Comparison of ENCODE assay signal across 22 cellular contexts in genomic region chr1:44332505-44332904, GRCh38.
"Had no signal": no experiment of that assay in that cellular context is flagged by ENCODE, and none has a peak within 500 bp of the region (broad histone marks: within the 10 kb centered on the region; RNA-seq: fewer than 3 reads in every experiment).

No MANE protein-coding gene starts in this region.

- H3K27ac Mint-ChIP-seq: stimulated activated effector memory CD8-positive, alpha-beta T cell treated with anti-CD3 and anti-CD28 coated beads, Interleukin-12 subunit alpha, Interleukin-12 subunit beta, amount 100 ng/mL, for 72 hours; type B pancreatic cell had no signal

- DNase-seq: cortex of kidney; effector CD4-positive, alpha-beta T cell; mesendoderm; midbrain; naive thymus-derived CD4-positive, alpha-beta T cell; posterior cingulate gyrus; psoas muscle; right cardiac atrium; sigmoid colon; stimulated activated CD4-positive, alpha-beta T cell treated with anti-CD3 and anti-CD28 coated beads, Interleukin-2, amount 100 ng/mL, for 24 hours; stimulated activated CD4-positive, alpha-beta T cell treated with anti-CD3 and anti-CD28 coated beads, Interleukin-4, amount 100 ng/mL, for 24 hours; stimulated activated naive CD4-positive, alpha-beta T cell treated with Interleukin-2 at 50 U/mL for 16 hours; stomach; thyroid gland had no signal

- H3K27ac ChIP-seq: psoas muscle, sigmoid colon, stomach, thyroid gland had no signal

- FAIRE-seq: frontal cortex, keratinocyte, urothelium cell line had no signal

- H3K27me3 Mint-ChIP-seq: naive thymus-derived CD4-positive, alpha-beta T cell; type B pancreatic cell had no signal

- H3K9me3 Mint-ChIP-seq: naive thymus-derived CD4-positive, alpha-beta T cell; nephron; stimulated activated effector memory CD8-positive, alpha-beta T cell treated with anti-CD3 and anti-CD28 coated beads, Interleukin-12 subunit alpha, Interleukin-12 subunit beta, amount 100 ng/mL, for 72 hours; type B pancreatic cell had no signal

- H3K27me3 ChIP-seq: sigmoid colon, stomach, thyroid gland had no signal

- H3K4me3 Mint-ChIP-seq: naive thymus-derived CD4-positive, alpha-beta T cell; nephron; stimulated activated effector memory CD8-positive, alpha-beta T cell treated with anti-CD3 and anti-CD28 coated beads, Interleukin-12 subunit alpha, Interleukin-12 subunit beta, amount 100 ng/mL, for 72 hours; type B pancreatic cell had no signal

- H3K4me3 ChIP-seq: lung, psoas muscle, sigmoid colon, stomach, thyroid gland had no signal

- H3K9me3 ChIP-seq: psoas muscle, sigmoid colon, stomach, thyroid gland had no signal

- ATAC-seq: left lobe of liver; naive thymus-derived CD4-positive, alpha-beta T cell; psoas muscle; right cardiac atrium; stimulated activated effector memory CD8-positive, alpha-beta T cell treated with anti-CD3 and anti-CD28 coated beads, Interleukin-12 subunit alpha, Interleukin-12 subunit beta, amount 100 ng/mL, for 72 hours had no signal
